ENCODE assay signal across 33 cellular contexts in genomic region chr3:193033381-193033780, GRCh38.
"Had no signal": no experiment of that assay in that cellular context is flagged by ENCODE, and none has a peak within 500 bp of the region (broad histone marks: within the 10 kb centered on the region; RNA-seq: fewer than 3 reads in every experiment).

No MANE protein-coding gene starts in this region.

- H3K27me3 Mint-ChIP-seq: activated B cell treated with CpG ODN at 0.5 μM for 24 hours; activated naive CD4-positive, alpha-beta T cell treated with anti-CD3 and anti-CD28 coated beads, Interleukin-2, amount 50 U/mL, for 24 hours; activated naive CD8-positive, alpha-beta T cell had no signal

- H3K36me3 ChIP-seq: ascending aorta, WERI-Rb-1 had no signal

- H3K4me3 Mint-ChIP-seq: activated B cell treated with CpG ODN at 0.5 μM for 24 hours; activated CD4-positive, alpha-beta memory T cell treated with anti-CD3 and anti-CD28 coated beads for 36 hours; activated CD4-positive, alpha-beta T cell treated with anti-CD3 and anti-CD28 coated beads, Interleukin-2, amount 10 ng/mL, durations not matched to agents 24 days and 14 days; activated CD8-positive, alpha-beta T cell treated with anti-CD3 and anti-CD28 coated beads for 36 hours; activated naive CD4-positive, alpha-beta T cell treated with anti-CD3 and anti-CD28 coated beads, Interleukin-2, amount 10 ng/mL, durations not matched to agents 7 days and 5 days; activated naive CD4-positive, alpha-beta T cell treated with anti-CD3 and anti-CD28 coated beads, Interleukin-2, amount 50 U/mL, for 24 hours; activated naive CD8-positive, alpha-beta T cell; activated T-cell treated with anti-CD3 and anti-CD28 coated beads, Interleukin-2, amount 50 U/mL, for 4 hours; activated T-cell treated with anti-CD3 and anti-CD28 coated beads, Interleukin-2, amount 50 U/mL, for 72 hours; activated T-helper 1 cell treated with anti-CD3 and anti-CD28 coated beads, Interleukin-12 subunit alpha, Interleukin-12 subunit beta, Interleukin-2, Interleukin-4 antibody, amounts not matched to agents 30 ng/mL and 10 ng/mL and 1 ng/mL, durations not matched to agents 14 hours and 24 hours and 36 hours; brain; T-helper 1 cell treated with Interleukin-12 subunit alpha and Interleukin-12 subunit beta and Interleukin-4 antibody, amounts not matched to agents 30 μg/mL and 1 μg/mL, for 36 hours; T-helper 2 cell treated with Interferon-gamma antibody and Interleukin-4, amounts not matched to agents 5 μg/mL and 100 μg/mL, for 36 hours had no signal

- H3K4me1 ChIP-seq: ascending aorta had no signal

- H3K27ac Mint-ChIP-seq: activated B cell treated with CpG ODN at 0.5 μM for 24 hours; activated CD4-positive, alpha-beta memory T cell treated with anti-CD3 and anti-CD28 coated beads for 36 hours; activated CD4-positive, alpha-beta T cell treated with anti-CD3 and anti-CD28 coated beads, Interleukin-2, amount 10 ng/mL, durations not matched to agents 24 days and 14 days; activated CD8-positive, alpha-beta T cell treated with anti-CD3 and anti-CD28 coated beads for 36 hours; activated naive CD4-positive, alpha-beta T cell treated with anti-CD3 and anti-CD28 coated beads, Interleukin-2, amount 10 ng/mL, durations not matched to agents 7 days and 5 days; activated naive CD4-positive, alpha-beta T cell treated with anti-CD3 and anti-CD28 coated beads, Interleukin-2, amount 50 U/mL, for 24 hours; activated naive CD8-positive, alpha-beta T cell; activated T-cell treated with anti-CD3 and anti-CD28 coated beads, Interleukin-2, amount 50 U/mL, for 72 hours; activated T-helper 1 cell treated with anti-CD3 and anti-CD28 coated beads, Interleukin-12 subunit alpha, Interleukin-12 subunit beta, Interleukin-2, Interleukin-4 antibody, amounts not matched to agents 30 ng/mL and 10 ng/mL and 1 ng/mL, durations not matched to agents 14 hours and 24 hours and 36 hours; activated T-helper 2 cell treated with anti-CD3 and anti-CD28 coated beads, Interferon-gamma antibody, Interleukin-2, Interleukin-4, amounts not matched to agents 10 μg/mL and 5 μg/mL and 100 μg/mL, durations not matched to agents 14 hours and 24 hours and 36 hours; brain; T-helper 1 cell treated with Interleukin-12 subunit alpha and Interleukin-12 subunit beta and Interleukin-4 antibody, amounts not matched to agents 30 μg/mL and 1 μg/mL, for 36 hours; T-helper 2 cell treated with Interferon-gamma antibody and Interleukin-4, amounts not matched to agents 5 μg/mL and 100 μg/mL, for 36 hours had no signal

- H3K36me3 Mint-ChIP-seq: activated CD4-positive, alpha-beta memory T cell treated with anti-CD3 and anti-CD28 coated beads for 36 hours; activated naive CD4-positive, alpha-beta T cell treated with anti-CD3 and anti-CD28 coated beads, Interleukin-2, amount 10 ng/mL, durations not matched to agents 7 days and 5 days; activated naive CD4-positive, alpha-beta T cell treated with anti-CD3 and anti-CD28 coated beads, Interleukin-2, amount 50 U/mL, for 24 hours; activated naive CD8-positive, alpha-beta T cell; brain had no signal

- DNase-seq: activated B cell treated with CpG ODN at 0.5 μM for 24 hours; activated CD4-positive, alpha-beta memory T cell treated with anti-CD3 and anti-CD28 coated beads for 36 hours; activated CD4-positive, alpha-beta T cell treated with anti-CD3 and anti-CD28 coated beads for 4 hours; activated CD4-positive, alpha-beta T cell treated with anti-CD3 and anti-CD28 coated beads, Interleukin-2, amount 10 ng/mL, durations not matched to agents 24 days and 14 days; activated CD4-positive, alpha-beta T cell treated with anti-CD3 and anti-CD28 coated beads, Interleukin-2, amount 50 U/mL, for 1 hour; activated CD4-positive, alpha-beta T cell treated with anti-CD3 and anti-CD28 coated beads, Interleukin-2, amount 50 U/mL, for 4 hours; activated CD4-positive, CD25-positive, alpha-beta regulatory T cell treated with anti-CD3 and anti-CD28 coated beads, Interleukin-2, amount 50 U/mL, for 72 hours; activated CD8-positive, alpha-beta memory T cell treated with anti-CD3 and anti-CD28 coated beads, Interleukin-2, amount 50 U/mL, for 4 hours; activated CD8-positive, alpha-beta T cell treated with anti-CD3 and anti-CD28 coated beads for 36 hours; activated effector memory CD4-positive, alpha-beta T cell treated with Interleukin-2 at 50 U/mL for 16 hours; activated gamma-delta T cell; activated naive CD4-positive, alpha-beta T cell treated with anti-CD3 and anti-CD28 coated beads, Interleukin-2, amount 10 ng/mL, durations not matched to agents 7 days and 5 days; activated naive CD4-positive, alpha-beta T cell treated with Interleukin-2 at 50 U/mL for 16 hours; activated T-cell treated with anti-CD3 and anti-CD28 coated beads for 4 hours; activated T-cell treated with anti-CD3 and anti-CD28 coated beads, Interleukin-2, amount 50 U/mL, for 1 hour; activated T-cell treated with anti-CD3 and anti-CD28 coated beads, Interleukin-2, amount 50 U/mL, for 4 hours; activated T-cell treated with anti-CD3 and anti-CD28 coated beads, Interleukin-2, amount 50 U/mL, for 72 hours; amygdala; anterior cingulate cortex; central memory CD4-positive, alpha-beta T cell; SW 1271; T-helper 1 cell; T-helper 2 cell; T-helper 9 cell; WERI-Rb-1 had no signal

- H3K9me3 ChIP-seq: ascending aorta had no signal

- ATAC-seq: activated CD8-positive, alpha-beta T cell treated with anti-CD3 and anti-CD28 coated beads for 36 hours; activated T-cell treated with anti-CD3 and anti-CD28 coated beads, Interleukin-2, amount 50 U/mL, for 4 hours had no signal

- H3K4me1 Mint-ChIP-seq: activated B cell treated with CpG ODN at 0.5 μM for 24 hours, brain had no signal

- H3K9me3 Mint-ChIP-seq: activated naive CD4-positive, alpha-beta T cell treated with anti-CD3 and anti-CD28 coated beads, Interleukin-2, amount 10 ng/mL, durations not matched to agents 7 days and 5 days; activated naive CD4-positive, alpha-beta T cell treated with anti-CD3 and anti-CD28 coated beads, Interleukin-2, amount 50 U/mL, for 24 hours; activated T-cell treated with anti-CD3 and anti-CD28 coated beads, Interleukin-2, amount 50 U/mL, for 72 hours; activated T-helper 2 cell treated with anti-CD3 and anti-CD28 coated beads, Interferon-gamma antibody, Interleukin-2, Interleukin-4, amounts not matched to agents 10 μg/mL and 5 μg/mL and 100 μg/mL, durations not matched to agents 14 hours and 24 hours and 36 hours; T-helper 1 cell treated with Interleukin-12 subunit alpha and Interleukin-12 subunit beta and Interleukin-4 antibody, amounts not matched to agents 30 μg/mL and 1 μg/mL, for 36 hours; T-helper 2 cell treated with Interferon-gamma antibody and Interleukin-4, amounts not matched to agents 5 μg/mL and 100 μg/mL, for 36 hours had no signal

- H3K4me3 ChIP-seq: ascending aorta had no signal

- H3K27me3 ChIP-seq: ascending aorta had no signal

- H3K27ac ChIP-seq: ascending aorta, WERI-Rb-1 had no signal
